Comparison of ENCODE assay signal across 1 cellular context in the genomic region with DNA sequence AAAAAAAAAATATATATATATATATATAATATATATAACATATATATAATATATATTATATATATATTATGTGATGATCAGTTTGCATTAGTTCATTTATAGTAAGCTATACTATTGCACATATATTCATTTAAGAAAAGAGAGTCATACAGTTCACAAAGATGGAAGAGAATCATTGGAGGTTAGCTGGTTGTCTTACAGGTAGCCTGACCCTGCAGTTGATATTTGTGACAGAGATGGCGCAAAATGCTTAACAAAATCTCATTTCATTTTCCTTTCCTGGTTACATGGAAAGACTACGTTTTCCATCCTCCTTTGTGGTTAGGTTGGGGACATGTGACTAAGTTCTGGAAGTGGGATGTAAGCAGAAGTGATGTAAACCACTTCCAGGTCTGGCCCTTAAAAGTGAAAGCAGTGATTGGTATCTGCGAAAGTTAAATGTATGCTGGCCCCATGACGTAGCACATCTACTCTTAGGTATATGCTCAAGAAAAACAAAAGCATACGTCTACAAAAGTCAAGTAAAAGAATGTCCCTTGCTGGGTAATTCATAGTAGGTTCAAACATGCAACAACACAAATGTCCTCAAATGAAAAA.
TF ChIP-seq lines count a peak whose summit lies in the region.

No MANE protein-coding gene starts in this region.

TF ChIP-seq in K562, 482 proteins besides CTCF, POLR2A, EP300 and RAD21 (continued from another document and continues in another):
- TF ChIP-seq, protein P1, sequence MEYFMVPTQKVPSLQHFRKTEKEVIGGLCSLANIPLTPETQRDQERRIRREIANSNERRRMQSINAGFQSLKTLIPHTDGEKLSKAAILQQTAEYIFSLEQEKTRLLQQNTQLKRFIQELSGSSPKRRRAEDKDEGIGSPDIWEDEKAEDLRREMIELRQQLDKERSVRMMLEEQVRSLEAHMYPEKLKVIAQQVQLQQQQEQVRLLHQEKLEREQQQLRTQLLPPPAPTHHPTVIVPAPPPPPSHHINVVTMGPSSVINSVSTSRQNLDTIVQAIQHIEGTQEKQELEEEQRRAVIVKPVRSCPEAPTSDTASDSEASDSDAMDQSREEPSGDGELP (CRISPR knock-in tag; IDR thresholded peaks at IDR 0.05; ENCODE audit: borderline replicate concordance), result no peak
- TF ChIP-seq RB1 (IDR thresholded peaks at IDR 0.05; ENCODE audit: low read depth) (no peak), YY1 (IDR thresholded peaks at IDR 0.05; ENCODE audit: borderline replicate concordance in 1 of 3, control insufficient read depth in 1 of 3, extremely low read depth in 1 of 3, insufficient read depth in 3 of 3, insufficient read length in 1 of 3, insufficient replicate concordance in 2 of 3, low read depth in 1 of 3, low read length in 2 of 3) (no peak), FOSL1 (tag; conservative IDR thresholded peaks at IDR 0.05) (peak; percentile 36; the same call in 1 of the 2 replicates), ILK (tag; IDR thresholded peaks at IDR 0.05; ENCODE audit: borderline replicate concordance, low read depth) (no peak), EP400 (IDR thresholded peaks at IDR 0.05) (peak; percentile 23; the same call in 1 of the 2 replicates), ZNF830 (CRISPR knock-in tag; IDR thresholded peaks at IDR 0.05) (no peak), TFAM (CRISPR knock-in tag; conservative IDR thresholded peaks at IDR 0.05) (no peak), MYNN (IDR thresholded peaks at IDR 0.05) (no peak), MYNN (CRISPR knock-in tag; IDR thresholded peaks at IDR 0.05) (no peak), FOXJ3 (CRISPR knock-in tag; IDR thresholded peaks at IDR 0.05) (no peak), KDM2B (CRISPR knock-in tag; IDR thresholded peaks at IDR 0.05) (no peak), ARID2 (IDR thresholded peaks at IDR 0.05) (no peak), TEAD2 (tag; IDR thresholded peaks at IDR 0.05) (no peak), ETV5 (CRISPR knock-in tag; IDR thresholded peaks at IDR 0.05; ENCODE audit: low read depth) (no peak), XRCC3 (IDR thresholded peaks at IDR 0.05) (no peak), HLTF (IDR thresholded peaks at IDR 0.05) (no peak), KAT7 (CRISPR knock-in tag; IDR thresholded peaks at IDR 0.05; ENCODE audit: borderline replicate concordance) (no peak), RFX5 (IDR thresholded peaks at IDR 0.05; ENCODE audit: low read depth, low read length) (no peak), MEIS2 (IDR thresholded peaks at IDR 0.05; ENCODE audit: partially characterized antibody) (no peak), NR2C1 (IDR thresholded peaks at IDR 0.05) (peak; percentile 84), NR2C1 (tag; IDR thresholded peaks at IDR 0.05) (peak; percentile 92), HMGN3 (IDR thresholded peaks at IDR 0.05; ENCODE audit: borderline replicate concordance, extremely low read depth, insufficient read length, low read depth, low read length) (no peak), POLR3A (IDR thresholded peaks at IDR 0.05; ENCODE audit: borderline replicate concordance, extremely low read depth, insufficient read depth, insufficient read length) (no peak), MAFG (tag; conservative IDR thresholded peaks at IDR 0.05) (peak; percentile 79), CBX5 (IDR thresholded peaks at IDR 0.05; ENCODE audit: borderline replicate concordance, low read depth) (no peak), ZNF316 (IDR thresholded peaks at IDR 0.05) (peak; percentile 64), ELF1 (tag; IDR thresholded peaks at IDR 0.05) (peak; percentile 86), DPF2 (IDR thresholded peaks at IDR 0.05) (peak; percentile 48; the same call in 1 of the 2 replicates)
- TF ChIP-seq, protein P2, sequence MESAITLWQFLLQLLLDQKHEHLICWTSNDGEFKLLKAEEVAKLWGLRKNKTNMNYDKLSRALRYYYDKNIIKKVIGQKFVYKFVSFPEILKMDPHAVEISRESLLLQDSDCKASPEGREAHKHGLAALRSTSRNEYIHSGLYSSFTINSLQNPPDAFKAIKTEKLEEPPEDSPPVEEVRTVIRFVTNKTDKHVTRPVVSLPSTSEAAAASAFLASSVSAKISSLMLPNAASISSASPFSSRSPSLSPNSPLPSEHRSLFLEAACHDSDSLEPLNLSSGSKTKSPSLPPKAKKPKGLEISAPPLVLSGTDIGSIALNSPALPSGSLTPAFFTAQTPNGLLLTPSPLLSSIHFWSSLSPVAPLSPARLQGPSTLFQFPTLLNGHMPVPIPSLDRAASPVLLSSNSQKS (CRISPR knock-in tag; IDR thresholded peaks at IDR 0.05), result no peak
- TF ChIP-seq, protein P3, sequence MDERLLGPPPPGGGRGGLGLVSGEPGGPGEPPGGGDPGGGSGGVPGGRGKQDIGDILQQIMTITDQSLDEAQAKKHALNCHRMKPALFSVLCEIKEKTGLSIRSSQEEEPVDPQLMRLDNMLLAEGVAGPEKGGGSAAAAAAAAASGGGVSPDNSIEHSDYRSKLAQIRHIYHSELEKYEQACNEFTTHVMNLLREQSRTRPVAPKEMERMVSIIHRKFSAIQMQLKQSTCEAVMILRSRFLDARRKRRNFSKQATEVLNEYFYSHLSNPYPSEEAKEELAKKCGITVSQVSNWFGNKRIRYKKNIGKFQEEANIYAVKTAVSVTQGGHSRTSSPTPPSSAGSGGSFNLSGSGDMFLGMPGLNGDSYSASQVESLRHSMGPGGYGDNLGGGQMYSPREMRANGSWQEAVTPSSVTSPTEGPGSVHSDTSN (CRISPR knock-in tag; IDR thresholded peaks at IDR 0.05; ENCODE audit: low read depth), result no peak
- TF ChIP-seq, protein P3 (tag; conservative IDR thresholded peaks at IDR 0.05; ENCODE audit: low read depth), result no peak
- TF ChIP-seq, protein P4, sequence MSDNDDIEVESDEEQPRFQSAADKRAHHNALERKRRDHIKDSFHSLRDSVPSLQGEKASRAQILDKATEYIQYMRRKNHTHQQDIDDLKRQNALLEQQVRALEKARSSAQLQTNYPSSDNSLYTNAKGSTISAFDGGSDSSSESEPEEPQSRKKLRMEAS (CRISPR knock-in tag; IDR thresholded peaks at IDR 0.05), result no peak
- TF ChIP-seq, protein P5, sequence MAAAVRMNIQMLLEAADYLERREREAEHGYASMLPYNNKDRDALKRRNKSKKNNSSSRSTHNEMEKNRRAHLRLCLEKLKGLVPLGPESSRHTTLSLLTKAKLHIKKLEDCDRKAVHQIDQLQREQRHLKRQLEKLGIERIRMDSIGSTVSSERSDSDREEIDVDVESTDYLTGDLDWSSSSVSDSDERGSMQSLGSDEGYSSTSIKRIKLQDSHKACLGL (CRISPR knock-in tag; IDR thresholded peaks at IDR 0.05; ENCODE audit: borderline replicate concordance, poor library complexity, severe bottlenecking), result no peak
- TF ChIP-seq, protein P6, sequence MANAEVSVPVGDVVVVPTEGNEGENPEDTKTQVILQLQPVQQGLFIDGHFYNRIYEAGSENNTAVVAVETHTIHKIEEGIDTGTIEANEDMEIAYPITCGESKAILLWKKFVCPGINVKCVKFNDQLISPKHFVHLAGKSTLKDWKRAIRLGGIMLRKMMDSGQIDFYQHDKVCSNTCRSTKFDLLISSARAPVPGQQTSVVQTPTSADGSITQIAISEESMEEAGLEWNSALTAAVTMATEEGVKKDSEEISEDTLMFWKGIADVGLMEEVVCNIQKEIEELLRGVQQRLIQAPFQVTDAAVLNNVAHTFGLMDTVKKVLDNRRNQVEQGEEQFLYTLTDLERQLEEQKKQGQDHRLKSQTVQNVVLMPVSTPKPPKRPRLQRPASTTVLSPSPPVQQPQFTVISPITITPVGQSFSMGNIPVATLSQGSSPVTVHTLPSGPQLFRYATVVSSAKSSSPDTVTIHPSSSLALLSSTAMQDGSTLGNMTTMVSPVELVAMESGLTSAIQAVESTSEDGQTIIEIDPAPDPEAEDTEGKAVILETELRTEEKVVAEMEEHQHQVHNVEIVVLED (CRISPR knock-in tag; IDR thresholded peaks at IDR 0.05), result no peak
- TF ChIP-seq, protein P7, sequence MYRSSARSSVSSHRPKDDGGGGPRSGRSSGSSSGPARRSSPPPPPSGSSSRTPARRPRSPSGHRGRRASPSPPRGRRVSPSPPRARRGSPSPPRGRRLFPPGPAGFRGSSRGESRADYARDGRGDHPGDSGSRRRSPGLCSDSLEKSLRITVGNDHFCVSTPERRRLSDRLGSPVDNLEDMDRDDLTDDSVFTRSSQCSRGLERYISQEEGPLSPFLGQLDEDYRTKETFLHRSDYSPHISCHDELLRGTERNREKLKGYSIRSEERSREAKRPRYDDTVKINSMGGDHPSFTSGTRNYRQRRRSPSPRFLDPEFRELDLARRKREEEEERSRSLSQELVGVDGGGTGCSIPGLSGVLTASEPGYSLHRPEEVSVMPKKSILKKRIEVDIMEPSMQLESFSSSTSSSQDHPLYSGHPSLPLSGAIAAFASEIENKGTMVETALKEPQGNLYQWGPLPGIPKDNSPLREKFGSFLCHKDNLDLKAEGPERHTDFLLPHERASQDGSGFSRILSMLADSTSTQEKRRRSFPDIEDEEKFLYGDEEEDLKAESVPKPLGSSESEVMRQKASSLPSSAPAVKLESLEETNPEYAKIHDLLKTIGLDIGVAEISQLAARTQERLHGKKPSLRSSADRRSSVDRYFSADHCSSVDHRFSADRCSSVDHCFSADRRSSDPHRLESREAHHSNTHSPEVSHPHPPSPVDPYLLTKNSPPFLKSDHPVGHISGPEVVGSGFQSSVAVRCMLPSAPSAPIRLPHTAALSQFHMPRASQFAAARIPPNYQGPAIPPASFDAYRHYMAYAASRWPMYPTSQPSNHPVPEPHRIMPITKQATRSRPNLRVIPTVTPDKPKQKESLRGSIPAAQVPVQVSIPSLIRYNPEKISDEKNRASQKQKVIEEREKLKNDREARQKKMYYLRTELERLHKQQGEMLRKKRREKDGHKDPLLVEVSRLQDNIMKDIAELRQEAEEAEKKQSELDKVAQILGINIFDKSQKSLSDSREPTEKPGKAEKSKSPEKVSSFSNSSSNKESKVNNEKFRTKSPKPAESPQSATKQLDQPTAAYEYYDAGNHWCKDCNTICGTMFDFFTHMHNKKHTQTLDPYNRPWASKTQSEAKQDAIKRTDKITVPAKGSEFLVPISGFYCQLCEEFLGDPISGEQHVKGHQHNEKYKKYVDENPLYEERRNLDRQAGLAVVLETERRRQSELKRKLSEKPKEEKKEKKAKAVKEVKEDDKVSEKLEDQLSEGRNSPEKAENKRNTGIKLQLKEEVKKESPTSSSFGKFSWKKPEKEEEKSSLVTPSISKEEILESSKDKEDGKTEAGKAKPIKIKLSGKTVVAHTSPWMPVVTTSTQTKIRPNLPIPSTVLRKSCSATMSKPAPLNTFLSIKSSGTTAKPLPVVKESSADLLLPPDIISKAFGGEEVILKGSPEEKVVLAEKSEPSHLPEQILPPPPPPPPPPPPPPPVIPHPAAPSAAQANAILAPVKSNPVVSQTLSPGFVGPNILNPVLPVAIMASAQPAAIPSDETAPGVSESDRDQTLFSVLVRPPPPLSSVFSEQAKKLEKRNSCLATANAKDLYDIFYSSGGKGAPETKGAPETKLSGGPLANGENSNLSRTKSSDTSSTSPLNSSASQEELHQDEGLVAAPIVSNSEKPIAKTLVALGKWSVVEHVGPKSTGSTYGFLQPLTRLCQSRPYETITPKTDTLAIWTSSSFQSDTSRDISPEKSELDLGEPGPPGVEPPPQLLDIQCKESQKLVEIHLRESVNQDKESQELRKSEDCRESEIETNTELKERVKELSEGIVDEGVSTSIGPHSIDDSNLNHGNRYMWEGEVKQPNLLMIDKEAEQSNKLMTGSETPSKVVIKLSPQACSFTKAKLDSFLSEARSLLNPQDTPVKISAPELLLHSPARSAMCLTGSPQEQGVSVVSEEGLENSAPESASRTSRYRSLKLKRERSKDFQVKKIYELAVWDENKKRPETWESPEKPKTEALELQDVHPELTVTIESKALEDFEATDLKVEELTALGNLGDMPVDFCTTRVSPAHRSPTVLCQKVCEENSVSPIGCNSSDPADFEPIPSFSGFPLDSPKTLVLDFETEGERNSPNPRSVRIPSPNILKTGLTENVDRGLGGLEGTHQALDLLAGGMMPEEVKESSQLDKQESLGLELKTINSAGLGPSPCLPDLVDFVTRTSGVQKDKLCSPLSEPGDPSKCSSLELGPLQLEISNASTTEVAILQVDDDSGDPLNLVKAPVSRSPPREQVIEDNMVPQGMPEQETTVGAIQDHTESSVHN (IDR thresholded peaks at IDR 0.05; ENCODE audit: borderline replicate concordance in 1 of 2, low read depth in 1 of 2), result peak in 1 of 2 experiments; percentile 74; a peak in 2 of 4 replicates
- TF ChIP-seq, protein P8, sequence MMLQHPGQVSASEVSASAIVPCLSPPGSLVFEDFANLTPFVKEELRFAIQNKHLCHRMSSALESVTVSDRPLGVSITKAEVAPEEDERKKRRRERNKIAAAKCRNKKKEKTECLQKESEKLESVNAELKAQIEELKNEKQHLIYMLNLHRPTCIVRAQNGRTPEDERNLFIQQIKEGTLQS (IDR thresholded peaks at IDR 0.05), result peak; percentile 63; the same call in 1 of the 2 replicates
- TF ChIP-seq, protein P8 (CRISPR knock-in tag; conservative IDR thresholded peaks at IDR 0.05), result no peak
- TF ChIP-seq, protein P9, sequence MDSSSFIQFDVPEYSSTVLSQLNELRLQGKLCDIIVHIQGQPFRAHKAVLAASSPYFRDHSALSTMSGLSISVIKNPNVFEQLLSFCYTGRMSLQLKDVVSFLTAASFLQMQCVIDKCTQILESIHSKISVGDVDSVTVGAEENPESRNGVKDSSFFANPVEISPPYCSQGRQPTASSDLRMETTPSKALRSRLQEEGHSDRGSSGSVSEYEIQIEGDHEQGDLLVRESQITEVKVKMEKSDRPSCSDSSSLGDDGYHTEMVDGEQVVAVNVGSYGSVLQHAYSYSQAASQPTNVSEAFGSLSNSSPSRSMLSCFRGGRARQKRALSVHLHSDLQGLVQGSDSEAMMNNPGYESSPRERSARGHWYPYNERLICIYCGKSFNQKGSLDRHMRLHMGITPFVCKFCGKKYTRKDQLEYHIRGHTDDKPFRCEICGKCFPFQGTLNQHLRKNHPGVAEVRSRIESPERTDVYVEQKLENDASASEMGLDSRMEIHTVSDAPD (CRISPR knock-in tag; IDR thresholded peaks at IDR 0.05), result no peak
